In genomic region chr6:157558487-157559200, GRCh38 we compare ENCODE assay signal across 1 cellular context.
TF ChIP-seq lines count a peak whose summit lies in the region.

No MANE protein-coding gene starts in this region.

TF ChIP-seq in GM12878, 131 proteins besides CTCF, POLR2A, EP300 and RAD21 (continued from another document):
- TF ChIP-seq PRDM15 (CRISPR knock-in tag; IDR thresholded peaks at IDR 0.05), result peak; percentile 34; the same call in 1 of the 2 replicates
- no peak for TF ChIP-seq BCL3 (IDR thresholded peaks at IDR 0.05; ENCODE audit: borderline replicate concordance, insufficient read depth, low read depth, low read length, poor library complexity, severe bottlenecking)
- TF ChIP-seq CHD4 (IDR thresholded peaks at IDR 0.05), result no peak
- TF ChIP-seq ZNF687 (IDR thresholded peaks at IDR 0.05), result peak; percentile 72
- TF ChIP-seq KAT2A (conservative IDR thresholded peaks at IDR 0.05; ENCODE audit: control insufficient read depth, low read depth, low read length), result no peak
- TF ChIP-seq IRF5 (IDR thresholded peaks at IDR 0.05; ENCODE audit: borderline replicate concordance), result no peak
- peak; percentile 89 for TF ChIP-seq ZNF592 (IDR thresholded peaks at IDR 0.05)
- TF ChIP-seq MTA2 (IDR thresholded peaks at IDR 0.05; ENCODE audit: low read depth), result 0 out of 2 replicates have a peak, but pooled peaks have one; percentile 25
